19 cellular contexts compared by ENCODE assay signal in genomic region chr9:98484218-98484617, GRCh38.
DNase-seq lines count a peak whose midpoint lies in the region; TF ChIP-seq lines count a peak whose summit lies in the region.
"Had no signal": no experiment of that assay in that cellular context is flagged by ENCODE, and none has a peak within 500 bp of the region (broad histone marks: within the 10 kb centered on the region; RNA-seq: fewer than 3 reads in every experiment).

No MANE protein-coding gene starts in this region.

- DNase-seq in AG09309 (ENCODE audit: low read depth) (no peak), G401 (ENCODE audit: low spot score) (peak; percentile 48), hepatic stellate cell (ENCODE audit: low spot score) (peak; percentile 48), NCI-H2227 (lab: John Stamatoyannopoulos, UW; ENCODE audit: unreplicated experiment) (no peak), ACHN (no peak), NCI-H2196 treated with DMSO at 0.1 percent for 48 hours (lab: John Stamatoyannopoulos, UW; ENCODE audit: unreplicated experiment) (no peak)
- DNase-seq: activated CD8-positive, alpha-beta memory T cell treated with anti-CD3 and anti-CD28 coated beads, Interleukin-2, amount 50 U/mL, for 48 hours; activated effector memory CD4-positive, alpha-beta T cell treated with anti-CD3 and anti-CD28 coated beads, Interleukin-2, amount 50 U/mL, for 16 hours; Calu3; cerebellar nuclear complex; effector memory CD8-positive, alpha-beta T cell; NCI-H2029 treated with DMSO at 0.1 percent for 48 hours; NCI-H526; right lobe of liver; testis had no signal

- peak; percentile 21 for TF ChIP-seq CTCF in AG09309 (IDR thresholded peaks at IDR 0.05; ENCODE audit: control insufficient read depth, insufficient read depth, low read depth, low read length, missing control alignments)

- peak overlapping the region; percentile 32 for H3K27ac ChIP-seq in angular gyrus (ENCODE audit: low read depth, low read length)
- H3K27ac ChIP-seq: adrenal gland, BLaER1, hepatocyte, right lobe of liver, testis had no signal

- in situ Hi-C loops in G401 (cut with HindIII; ENCODE audit: low sequenced_read_pairs) = no loop called here
- in situ Hi-C loops in ACHN (cut with HindIII; ENCODE audit: low pct_ligation_motif_present, low pct_unique_long_range_greater_than_20kb, low sequenced_read_pairs) = no loop called here

- H3K4me3 ChIP-seq in AG09309 (ENCODE audit: control insufficient read depth, low read depth, low read length) = no peak overlapping the region
- H3K4me3 ChIP-seq: adrenal gland, BLaER1, hepatocyte, right lobe of liver, testis had no signal

Comparison
In these comparisons a context has a peak if more than half of its experiments do, and no peak if none do; other contexts are left out.
1. DNase-seq: peak in G401 (single experiment) and hepatic stellate cell (single experiment); none in AG09309 (single experiment), NCI-H2227 (single experiment), ACHN (single experiment) and NCI-H2196 treated with DMSO at 0.1 percent for 48 hours (single experiment).